ENCODE assay signal across 15 cellular contexts in genomic region chr1:22071511-22071910, GRCh38. TPM values are rescaled to one million over a fixed set of nuclear protein-coding genes. Genes with fewer than 3 reads are reported as not detected.
DNase-seq lines count a peak whose midpoint lies in the region; ATAC-seq lines count a peak whose summit lies in the region.
"Had no signal": no experiment of that assay in that cellular context is flagged by ENCODE, and none has a peak within 500 bp of the region (broad histone marks: within the 10 kb centered on the region; RNA-seq: fewer than 3 reads in every experiment).

No MANE protein-coding gene starts in this region.

- no peak for DNase-seq in stimulated activated naive CD8-positive, alpha-beta T cell treated with anti-CD3 and anti-CD28 coated beads, Interleukin-15, Interleukin-2, amounts not matched to agents 100 U/mL and 50 U/mL, for 24 hours
- DNase-seq in activated naive CD8-positive, alpha-beta T cell treated with anti-CD3 and anti-CD28 coated beads for 36 hours = no peak
- DNase-seq in naive B cell = no peak
- no peak for DNase-seq in T1000 (lab: John Stamatoyannopoulos, UW)
- DNase-seq in SIG-M5 (lab: John Stamatoyannopoulos, UW) = no peak
- DNase-seq in midbrain (lab: John Stamatoyannopoulos, UW) = no peak
- DNase-seq: activated T-cell treated with anti-CD3 and anti-CD28 coated beads for 4 hours, heart right ventricle, MV-4-11, NCI-H187, NCI-H748 treated with DMSO at 0.1 percent for 48 hours, sigmoid colon, thyroid gland had no signal

- peaks cover 87% of the 10 kb centered on the region for H3K4me1 Mint-ChIP-seq in stimulated activated naive CD8-positive, alpha-beta T cell treated with anti-CD3 and anti-CD28 coated beads, Interleukin-15, Interleukin-2, amounts not matched to agents 100 ng/mL and 50 ng/mL, for 24 hours (ENCODE audit: low read depth)
- H3K4me1 Mint-ChIP-seq in activated naive CD8-positive, alpha-beta T cell treated with anti-CD3 and anti-CD28 coated beads for 36 hours = peaks cover 69% of the 10 kb centered on the region
- H3K4me1 Mint-ChIP-seq in naive B cell = peaks cover 52 to 91% (median 69%) of the 10 kb centered on the region in 3 donors

- no peak for ATAC-seq in stimulated activated naive CD8-positive, alpha-beta T cell treated with anti-CD3 and anti-CD28 coated beads, Interleukin-15, Interleukin-2, amounts not matched to agents 100 U/mL and 50 U/mL, for 24 hours
- ATAC-seq in naive B cell (ENCODE audit: low read depth in 2 of 2) (no peak), GM21737 (IDR thresholded peaks at IDR 0.05; ENCODE audit: unreplicated experiment) (no peak)

- no peak overlapping the region for H3K4me3 Mint-ChIP-seq in stimulated activated naive CD8-positive, alpha-beta T cell treated with anti-CD3 and anti-CD28 coated beads, Interleukin-15, Interleukin-2, amounts not matched to agents 100 ng/mL and 50 ng/mL, for 24 hours
- H3K4me3 Mint-ChIP-seq in activated naive CD8-positive, alpha-beta T cell treated with anti-CD3 and anti-CD28 coated beads for 36 hours = no peak overlapping the region
- H3K4me3 Mint-ChIP-seq in naive B cell = peak overlapping the region in 2 of 8 donors; percentile 34

- no peaks in the 10 kb centered on the region for H3K27me3 Mint-ChIP-seq in stimulated activated naive CD8-positive, alpha-beta T cell treated with anti-CD3 and anti-CD28 coated beads, Interleukin-15, Interleukin-2, amounts not matched to agents 100 ng/mL and 50 ng/mL, for 24 hours
- H3K27me3 Mint-ChIP-seq in activated naive CD8-positive, alpha-beta T cell treated with anti-CD3 and anti-CD28 coated beads for 36 hours = no peaks in the 10 kb centered on the region
- no peaks in the 10 kb centered on the region for H3K27me3 Mint-ChIP-seq in naive B cell

- H3K36me3 Mint-ChIP-seq in stimulated activated naive CD8-positive, alpha-beta T cell treated with anti-CD3 and anti-CD28 coated beads, Interleukin-15, Interleukin-2, amounts not matched to agents 100 ng/mL and 50 ng/mL, for 24 hours (ENCODE audit: low read depth) = peaks cover 54% of the 10 kb centered on the region
- peaks cover 68% of the 10 kb centered on the region for H3K36me3 Mint-ChIP-seq in activated naive CD8-positive, alpha-beta T cell treated with anti-CD3 and anti-CD28 coated beads for 36 hours
- H3K36me3 Mint-ChIP-seq in naive B cell = peaks cover 3 to 22% of the 10 kb centered on the region in 2 donors

- H3K9me3 Mint-ChIP-seq in stimulated activated naive CD8-positive, alpha-beta T cell treated with anti-CD3 and anti-CD28 coated beads, Interleukin-15, Interleukin-2, amounts not matched to agents 100 ng/mL and 50 ng/mL, for 24 hours = peaks cover 4% of the 10 kb centered on the region
- peaks cover 9% of the 10 kb centered on the region for H3K9me3 Mint-ChIP-seq in activated naive CD8-positive, alpha-beta T cell treated with anti-CD3 and anti-CD28 coated beads for 36 hours
- H3K9me3 Mint-ChIP-seq in naive B cell = peaks cover 0 to 4% (median 0%) of the 10 kb centered on the region in 7 donors

- peak overlapping the region; percentile 54 for H3K27ac Mint-ChIP-seq in stimulated activated naive CD8-positive, alpha-beta T cell treated with anti-CD3 and anti-CD28 coated beads, Interleukin-15, Interleukin-2, amounts not matched to agents 100 ng/mL and 50 ng/mL, for 24 hours
- peak overlapping the region; percentile 50 for H3K27ac Mint-ChIP-seq in activated naive CD8-positive, alpha-beta T cell treated with anti-CD3 and anti-CD28 coated beads for 36 hours
- peak overlapping the region in 5 of 6 donors; percentile 10 to 85 (median 35) for H3K27ac Mint-ChIP-seq in naive B cell

RNA-seq across cellular contexts. Expression of gene CDC42, which starts 19.0 kb away (rescaled TPM):
- total RNA-seq in activated naive CD8-positive, alpha-beta T cell treated with anti-CD3 and anti-CD28 coated beads for 36 hours = 100 to 1,000 TPM; 301 to 302 TPM
- 100 to 1,000 TPM; 165 to 491 (median 378) TPM for polyA plus RNA-seq in naive B cell (ENCODE audit: low read depth in 6 of 6)
